ENCODE assay signal across 8 cellular contexts in genomic region chr4:41216294-41217019, GRCh38. TPM values are rescaled to one million over a fixed set of nuclear protein-coding genes. Genes with fewer than 3 reads are reported as not detected.
DNase-seq lines count a peak whose midpoint lies in the region; ATAC-seq and TF ChIP-seq lines count a peak whose summit lies in the region.

No MANE protein-coding gene starts in this region.

- peaks cover 22% of the 10 kb centered on the region for H3K79me2 ChIP-seq in PC-9 (ENCODE audit: low read depth)

- ATAC-seq in GM21390 (IDR thresholded peaks at IDR 0.05; ENCODE audit: unreplicated experiment): peak; percentile 44

- TF ChIP-seq POLR2A in prostate gland (IDR thresholded peaks at IDR 0.05): peak; percentile 69

- peak overlapping the region; percentile 88 for H3K9ac ChIP-seq in HUES48 (ENCODE audit: low read depth, low read length)

- H3K27me3 Mint-ChIP-seq in activated naive CD8-positive, alpha-beta T cell treated with anti-CD3 and anti-CD28 coated beads for 36 hours: peaks cover 64% of the 10 kb centered on the region

- CTCF ChIA-PET in PC-9 (lab: Charles Lee): interaction anchor here (0.6 to 0.7 kb wide), 4 partner anchors 39 to 1518 kb away, joined by 3 to 4 read pairs (median 3); no protein-coding TSS in a partner anchor

- H3K4me1 ChIP-seq in HUES48 (ENCODE audit: control insufficient read depth, insufficient read depth, low read length) (peaks cover 22% of the 10 kb centered on the region), PC-9 (replicated peaks; ENCODE audit: insufficient read depth) (peaks cover 30% of the 10 kb centered on the region), left ventricle myocardium inferior (peaks cover 56% of the 10 kb centered on the region), prostate gland (replicated peaks) (peaks cover 2% of the 10 kb centered on the region)

- H3F3A ChIP-seq in PC-9 (ENCODE audit: insufficient read depth, low read depth): peaks cover 17% of the 10 kb centered on the region

- H4K20me1 ChIP-seq in PC-9 (ENCODE audit: insufficient read depth): no peaks in the 10 kb centered on the region

- peak overlapping the region; percentile 81 for H3K4me3 Mint-ChIP-seq in activated naive CD8-positive, alpha-beta T cell treated with anti-CD3 and anti-CD28 coated beads for 36 hours

- H3K4me1 Mint-ChIP-seq in activated naive CD8-positive, alpha-beta T cell treated with anti-CD3 and anti-CD28 coated beads for 36 hours: peaks cover 26% of the 10 kb centered on the region

- H3K36me3 Mint-ChIP-seq in activated naive CD8-positive, alpha-beta T cell treated with anti-CD3 and anti-CD28 coated beads for 36 hours: no peaks in the 10 kb centered on the region

- H3K27ac ChIP-seq in HUES48 (ENCODE audit: low read depth, low read length) (peak overlapping the region; percentile 100), PC-9 (peak overlapping the region; percentile 95), left ventricle myocardium inferior (replicated peaks) (peak overlapping the region; percentile 97), prostate gland (peak overlapping the region; percentile 90 to 92)

- TF ChIP-seq CTCF in PC-9 (conservative IDR thresholded peaks at IDR 0.05): peak; percentile 40; the same call in 1 of the 2 replicates
- TF ChIP-seq CTCF in left ventricle myocardium inferior (IDR thresholded peaks at IDR 0.05; ENCODE audit: borderline replicate concordance): peak; percentile 56
- peak in 2 of 4 experiments; percentile 45 to 53 for TF ChIP-seq CTCF in prostate gland (IDR thresholded peaks at IDR 0.05)

- H3K4me3 ChIP-seq in HUES48 (ENCODE audit: low read depth, low read length): peak overlapping the region; percentile 68
- H3K4me3 ChIP-seq in PC-9: peak overlapping the region; percentile 71
- H3K4me3 ChIP-seq in left ventricle myocardium inferior: peak overlapping the region; percentile 71
- peak overlapping the region; percentile 58 to 67 for H3K4me3 ChIP-seq in prostate gland

- DNase-seq in DMS 273 (lab: John Stamatoyannopoulos, UW; ENCODE audit: unreplicated experiment) (peak; percentile 90), PC-9 (peak; percentile 68 to 87), left ventricle myocardium inferior (peak; percentile 61), prostate gland (ENCODE audit: low spot score) (peak; percentile 71), epidermal melanocyte (ENCODE audit: insufficient read length, low spot score) (no peak)
- peak; percentile 78 for DNase-seq in activated naive CD8-positive, alpha-beta T cell treated with anti-CD3 and anti-CD28 coated beads for 36 hours

- H3K27me3 ChIP-seq in HUES48 (ENCODE audit: control insufficient read depth, insufficient read depth, low read length) (peaks cover 10% of the 10 kb centered on the region), PC-9 (ENCODE audit: insufficient read depth, low read depth) (no peaks in the 10 kb centered on the region), left ventricle myocardium inferior (ENCODE audit: low read depth) (no peaks in the 10 kb centered on the region), prostate gland (replicated peaks; ENCODE audit: insufficient read depth) (no peaks in the 10 kb centered on the region)

- no peaks in the 10 kb centered on the region for H3K9me3 Mint-ChIP-seq in activated naive CD8-positive, alpha-beta T cell treated with anti-CD3 and anti-CD28 coated beads for 36 hours

- H3K9me3 ChIP-seq in HUES48 (ENCODE audit: control insufficient read depth, insufficient read depth, low read length) (no peaks in the 10 kb centered on the region), PC-9 (ENCODE audit: insufficient read depth, low read depth) (no peaks in the 10 kb centered on the region), left ventricle myocardium inferior (replicated peaks) (no peaks in the 10 kb centered on the region), prostate gland (no peaks in the 10 kb centered on the region)

- H3K36me3 ChIP-seq in HUES48 (ENCODE audit: control insufficient read depth, insufficient read depth, low read length): no peaks in the 10 kb centered on the region
- H3K36me3 ChIP-seq in PC-9 (ENCODE audit: low read depth): no peaks in the 10 kb centered on the region
- no peaks in the 10 kb centered on the region for H3K36me3 ChIP-seq in left ventricle myocardium inferior
- H3K36me3 ChIP-seq in prostate gland: no peaks in the 10 kb centered on the region

- no peaks in the 10 kb centered on the region for H3K9me2 ChIP-seq in PC-9 (ENCODE audit: insufficient read depth)

- H3K4me2 ChIP-seq in PC-9: peak overlapping the region; percentile 99

- POLR2A ChIA-PET in PC-9 (lab: Charles Lee; ENCODE audit: unreplicated experiment): interaction anchor here (0.6 to 1.0 kb wide), 6 partner anchors 12 to 427 kb away, joined by 3 to 9 read pairs (median 4); partner anchors contain the start of gene UCHL1

- WGBS in prostate gland: 3% methylated on average over 33 of the region's 59 CpGs

- H2AFZ ChIP-seq in PC-9: peak overlapping the region; percentile 98

- TSS peak; percentile 99 for BruUV-seq in PC-9 (replicated peaks; lab: Mats Ljungman, UMichigan)

- intact Hi-C loops in PC-9 (cut with micrococcal nuclease; ENCODE audit: unreplicated experiment): loop anchor here (1.0 kb wide), 1 partner anchor 40 kb away; the partner anchor contains the start of gene UCHL1
- intact Hi-C loops in left ventricle myocardium inferior (cut with micrococcal nuclease): loop anchor here (10.0 kb wide), 1 partner anchor 292 kb away; no protein-coding TSS in a partner anchor
- intact Hi-C loops in prostate gland (cut with DNase I): loop anchor here (10.0 kb wide), 3 partner anchors 152 to 1162 kb away; partner anchors contain the start of genes N4BP2 and NSUN7

- H3K27ac Mint-ChIP-seq in activated naive CD8-positive, alpha-beta T cell treated with anti-CD3 and anti-CD28 coated beads for 36 hours: peak overlapping the region; percentile 90

RNA-seq across cellular contexts. Expression of gene APBB2, which starts 2.1 kb away (rescaled TPM):
- total RNA-seq in PC-9 (2021) (33.6 and 46.0 TPM in 2 replicates), left ventricle myocardium inferior (23.5 TPM), prostate gland (10 to 100 TPM; 17.4 to 56.6 TPM)
- 1 to 10 TPM; 3.1 to 5.5 TPM for total RNA-seq in activated naive CD8-positive, alpha-beta T cell treated with anti-CD3 and anti-CD28 coated beads for 36 hours

RNA-seq across cellular contexts. Expression of gene UCHL1, which starts 40.3 kb away (rescaled TPM):
- total RNA-seq in PC-9 (2021) (1,253 and 1,355 TPM in 2 replicates), left ventricle myocardium inferior (35.2 TPM), prostate gland (10 to 100 TPM; 11.6 to 61.5 TPM)
- total RNA-seq in activated naive CD8-positive, alpha-beta T cell treated with anti-CD3 and anti-CD28 coated beads for 36 hours: 1 to 10 TPM; 6.2 to 7.5 TPM

Comparison
In these comparisons a context has a peak if more than half of its experiments do, and no peak if none do; other contexts are left out.
1. RNA of gene UCHL1, which starts 40.3 kb away (total RNA-seq): 1,253 to 1,355 TPM in PC-9; 11.6 to 61.5 TPM in prostate gland, 35.2 TPM in left ventricle myocardium inferior (single experiment) and 6.2 to 7.5 TPM in activated naive CD8-positive, alpha-beta T cell treated with anti-CD3 and anti-CD28 coated beads for 36 hours; every median in the first group is over 10 times any median in the second.
2. Peak in every context shown above with its lines, with median percentiles within 50 percentile points of each other: H3K27ac ChIP-seq and H3K4me3 ChIP-seq.